In the genomic region with DNA sequence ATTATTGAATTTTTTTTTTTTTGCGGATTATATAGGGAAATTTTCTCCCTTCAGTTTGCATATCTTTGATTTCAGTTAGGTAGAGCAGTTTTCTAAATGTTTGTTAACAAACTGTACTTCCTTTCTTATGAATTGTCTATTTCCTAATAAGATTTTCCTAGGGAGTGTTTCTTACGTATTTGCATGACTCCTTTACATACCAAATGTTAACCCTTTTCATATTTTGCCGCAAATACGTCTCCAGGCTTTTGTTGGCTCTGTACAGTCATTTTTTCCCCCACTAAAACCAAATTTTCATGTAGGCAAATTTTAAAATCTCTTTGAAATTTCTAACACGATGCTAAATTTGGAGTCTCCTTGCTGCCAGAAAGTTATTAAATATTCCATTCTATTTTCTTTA, we compare ENCODE assay signal across 15 cellular contexts. TPM values are rescaled to one million over a fixed set of nuclear protein-coding genes. Genes with fewer than 3 reads are reported as not detected.
DNase-seq lines count a peak whose midpoint lies in the region; ATAC-seq and TF ChIP-seq lines count a peak whose summit lies in the region.
"Had no signal": no experiment of that assay in that cellular context is flagged by ENCODE, and none has a peak within 500 bp of the region (broad histone marks: within the 10 kb centered on the region; RNA-seq: fewer than 3 reads in every experiment).

No MANE protein-coding gene starts in this region.

- peak overlapping the region; percentile 35 for H3K4me2 ChIP-seq in Karpas-422 (ENCODE audit: low read depth, low read length, poor library complexity, severe bottlenecking)
- H3K4me2 ChIP-seq: SK-N-SH had no signal

- H3K4me1 ChIP-seq in Karpas-422 (ENCODE audit: low read length): peaks cover 31% of the 10 kb centered on the region

- no peak for ATAC-seq in natural killer cell treated with Interleukin-12 subunit alpha and Interleukin-12 subunit beta and Interleukin-15 and Interleukin-18, amount 100 ng/mL, for 72 hours
- ATAC-seq in GM19023 (IDR thresholded peaks at IDR 0.05; ENCODE audit: unreplicated experiment): no peak

- H3K9me2 ChIP-seq in Karpas-422 (replicated peaks; ENCODE audit: insufficient read depth, low read length): no peaks in the 10 kb centered on the region
- H3K9me2 ChIP-seq: SK-N-SH had no signal

- TF ChIP-seq CTCF in choroid plexus epithelial cell (conservative IDR thresholded peaks at IDR 0.05; ENCODE audit: low read depth, low read length): no peak

- no peaks in the 10 kb centered on the region for H3K36me3 Mint-ChIP-seq in natural killer cell treated with Interleukin-12 subunit alpha and Interleukin-12 subunit beta and Interleukin-15 and Interleukin-18, amount 100 ng/mL, for 72 hours

- no peak overlapping the region for H3K4me3 ChIP-seq in Karpas-422 (ENCODE audit: low read length)
- no peak overlapping the region for H3K4me3 ChIP-seq in choroid plexus epithelial cell (ENCODE audit: low read depth, low read length)

- H4K20me1 ChIP-seq in Karpas-422 (ENCODE audit: insufficient read depth, low read depth, low read length): peaks cover 8% of the 10 kb centered on the region; the same call in 1 of the 2 replicates

- no peak overlapping the region for H3K27ac ChIP-seq in Karpas-422 (ENCODE audit: low read length)

- no peak overlapping the region for H3K27ac Mint-ChIP-seq in natural killer cell treated with Interleukin-12 subunit alpha and Interleukin-12 subunit beta and Interleukin-15 and Interleukin-18, amount 100 ng/mL, for 72 hours

- H3K9me3 Mint-ChIP-seq in natural killer cell treated with Interleukin-12 subunit alpha and Interleukin-12 subunit beta and Interleukin-15 and Interleukin-18, amount 100 ng/mL, for 72 hours: no peaks in the 10 kb centered on the region

- peaks cover 19% of the 10 kb centered on the region for H3K79me2 ChIP-seq in Karpas-422 (ENCODE audit: low read length)

- DNase-seq in CD1c-positive myeloid dendritic cell (ENCODE audit: extremely low spot score): peak; percentile 26
- DNase-seq in Karpas-422: peak; percentile 45
- DNase-seq in choroid plexus epithelial cell (ENCODE audit: low read depth): peak; percentile 38
- DNase-seq in natural killer cell treated with Interleukin-12 subunit alpha and Interleukin-12 subunit beta and Interleukin-15 and Interleukin-18, amount 100 ng/mL, for 72 hours (ENCODE audit: low spot score): no peak
- no peak for DNase-seq in medulla oblongata (ENCODE audit: extremely low spot score)
- no peak for DNase-seq in activated naive CD4-positive, alpha-beta T cell treated with Interleukin-2 at 50 U/mL for 16 hours
- DNase-seq in NCI-H82 treated with DMSO at 0.1 percent for 48 hours (lab: John Stamatoyannopoulos, UW; ENCODE audit: unreplicated experiment): no peak
- DNase-seq: activated CD4-positive, CD25-positive, alpha-beta regulatory T cell treated with anti-CD3 and anti-CD28 coated beads, Interleukin-2, amount 50 U/mL, for 72 hours; AML-193; cortex of kidney; GDM1; head of caudate nucleus; NCI-H1092 treated with DMSO at 0.1 percent for 48 hours; SK-N-SH had no signal

- H3K27me3 ChIP-seq in Karpas-422 (ENCODE audit: low read length): no peaks in the 10 kb centered on the region

- no peaks in the 10 kb centered on the region for H3K27me3 Mint-ChIP-seq in natural killer cell treated with Interleukin-12 subunit alpha and Interleukin-12 subunit beta and Interleukin-15 and Interleukin-18, amount 100 ng/mL, for 72 hours

- no peak overlapping the region for H2AFZ ChIP-seq in Karpas-422 (ENCODE audit: low read length)

- peaks cover 19 to 22% of the 10 kb centered on the region in 2 donors for H3K4me1 Mint-ChIP-seq in natural killer cell treated with Interleukin-12 subunit alpha and Interleukin-12 subunit beta and Interleukin-15 and Interleukin-18, amount 100 ng/mL, for 72 hours (ENCODE audit: low read depth in 2 of 2)

- no peaks in the 10 kb centered on the region for H3K36me3 ChIP-seq in Karpas-422 (ENCODE audit: insufficient read depth, low read length)

- no peak overlapping the region for H3K9ac ChIP-seq in Karpas-422 (ENCODE audit: low read length)
- H3K9ac ChIP-seq: SK-N-SH had no signal

- peak overlapping the region; percentile 60 for H3K4me3 Mint-ChIP-seq in natural killer cell treated with Interleukin-12 subunit alpha and Interleukin-12 subunit beta and Interleukin-15 and Interleukin-18, amount 100 ng/mL, for 72 hours

- no peaks in the 10 kb centered on the region for H3K9me3 ChIP-seq in Karpas-422 (ENCODE audit: low read length)
- H3K9me3 ChIP-seq: SK-N-SH had no signal

RNA-seq across cellular contexts. Expression of gene FRAT2, which starts 1.9 kb away (rescaled TPM):
- 8.3 and 12.0 TPM in 2 replicates for total RNA-seq in Karpas-422 (2014; rRNA removed; shearing (Covaris generic); ENCODE audit: low replicate concordance)
- 1 to 10 TPM; 7.1 to 8.7 TPM for total RNA-seq in natural killer cell treated with Interleukin-12 subunit alpha and Interleukin-12 subunit beta and Interleukin-15 and Interleukin-18, amount 100 ng/mL, for 72 hours

RNA-seq across cellular contexts. Expression of gene FRAT1, which starts 17.4 kb away (rescaled TPM):
- 2.5 and 3.6 TPM in 2 replicates for total RNA-seq in Karpas-422 (2014; rRNA removed; shearing (Covaris generic); ENCODE audit: low replicate concordance)
- total RNA-seq in natural killer cell treated with Interleukin-12 subunit alpha and Interleukin-12 subunit beta and Interleukin-15 and Interleukin-18, amount 100 ng/mL, for 72 hours: 1 to 10 TPM; 2.4 to 3.0 TPM

RNA-seq across cellular contexts. Expression of gene ARHGAP19, which starts 44.0 kb away (rescaled TPM):
- 10.4 and 11.4 TPM in 2 replicates for total RNA-seq in Karpas-422 (2014; rRNA removed; shearing (Covaris generic); ENCODE audit: low replicate concordance)
- 10 to 100 TPM; 38.2 to 40.2 TPM for total RNA-seq in natural killer cell treated with Interleukin-12 subunit alpha and Interleukin-12 subunit beta and Interleukin-15 and Interleukin-18, amount 100 ng/mL, for 72 hours

Comparison
In these comparisons a context has a peak if more than half of its experiments do, and no peak if none do; other contexts are left out.
1. DNase-seq: peak in CD1c-positive myeloid dendritic cell (single experiment), Karpas-422 (single experiment) and choroid plexus epithelial cell (single experiment); none in natural killer cell treated with Interleukin-12 subunit alpha and Interleukin-12 subunit beta and Interleukin-15 and Interleukin-18, amount 100 ng/mL, for 72 hours (single experiment), medulla oblongata (single experiment), activated naive CD4-positive, alpha-beta T cell treated with Interleukin-2 at 50 U/mL for 16 hours (single experiment) and NCI-H82 treated with DMSO at 0.1 percent for 48 hours (single experiment).